ENCODE assay signal across 17 cellular contexts in the genomic region with DNA sequence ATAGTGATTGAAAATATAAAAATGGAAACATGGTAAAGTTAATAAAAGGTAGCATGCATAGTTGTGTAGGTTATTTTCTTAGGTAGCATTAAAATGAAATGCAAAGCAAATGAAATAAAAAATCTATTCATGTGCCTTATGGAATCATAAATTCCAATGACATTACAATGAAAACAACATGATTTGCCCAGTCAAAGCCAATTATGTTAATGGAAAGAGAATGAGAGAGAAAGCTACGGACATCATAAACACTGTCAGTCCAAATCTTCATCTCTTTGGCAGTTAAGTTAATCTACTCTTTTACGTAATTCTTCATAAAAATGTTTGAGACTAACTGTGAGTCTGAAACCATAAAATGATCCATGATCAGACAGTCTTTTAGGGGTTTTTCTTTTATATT.
DNase-seq lines count a peak whose midpoint lies in the region; ATAC-seq and TF ChIP-seq lines count a peak whose summit lies in the region.
"Had no signal": no experiment of that assay in that cellular context is flagged by ENCODE, and none has a peak within 500 bp of the region (broad histone marks: within the 10 kb centered on the region; RNA-seq: fewer than 3 reads in every experiment).

No MANE protein-coding gene starts in this region.

- H3K27ac Mint-ChIP-seq in osteocyte (ENCODE audit: unreplicated experiment) = peak overlapping the region; percentile 91
- H3K27ac Mint-ChIP-seq: B cell; CD4-positive, CD25-positive, alpha-beta regulatory T cell; CD8-positive, alpha-beta T cell; GM23338; H9 had no signal

- ATAC-seq in GM21576 (IDR thresholded peaks at IDR 0.05; ENCODE audit: unreplicated experiment) = no peak
- ATAC-seq: CD8-positive, alpha-beta T cell; GM23338; HCT116 had no signal

- H3K27me3 Mint-ChIP-seq in osteocyte (ENCODE audit: unreplicated experiment) = no peaks in the 10 kb centered on the region
- H3K27me3 Mint-ChIP-seq: B cell; CD4-positive, CD25-positive, alpha-beta regulatory T cell had no signal

- H3K4me1 Mint-ChIP-seq in osteocyte (ENCODE audit: unreplicated experiment) = peaks cover 58% of the 10 kb centered on the region
- H3K4me1 Mint-ChIP-seq: B cell; CD4-positive, CD25-positive, alpha-beta regulatory T cell had no signal

- DNase-seq in NCI-H82 (lab: John Stamatoyannopoulos, UW) (peak; percentile 16), NCI-H82 treated with DMSO at 0.1 percent for 48 hours (lab: John Stamatoyannopoulos, UW; ENCODE audit: unreplicated experiment) (no peak), dedifferentiated amniotic fluid mesenchymal stem cell (ENCODE audit: extremely low spot score) (peak; percentile 49), osteocyte (ENCODE audit: extremely low spot score, unreplicated experiment) (no peak), NCI-H187 (lab: John Stamatoyannopoulos, UW) (no peak), cerebellar cortex (ENCODE audit: low spot score) (no peak)
- DNase-seq in effector CD4-positive, alpha-beta T cell = no peak
- DNase-seq: Caco-2; CD4-positive, CD25-positive, alpha-beta regulatory T cell; CD8-positive, alpha-beta T cell; DMS153; DND-41; H9 had no signal

- no peak for TF ChIP-seq CTCF in osteocyte (IDR thresholded peaks at IDR 0.05)

- no peak overlapping the region for H3K4me3 Mint-ChIP-seq in osteocyte (ENCODE audit: unreplicated experiment)
- H3K4me3 Mint-ChIP-seq: B cell; CD4-positive, CD25-positive, alpha-beta regulatory T cell; CD8-positive, alpha-beta T cell; GM23338; H9 had no signal

- H3K9me3 Mint-ChIP-seq in osteocyte (ENCODE audit: unreplicated experiment) = peaks cover 11% of the 10 kb centered on the region

- peaks cover 12% of the 10 kb centered on the region for H3K36me3 Mint-ChIP-seq in osteocyte (ENCODE audit: unreplicated experiment)
- H3K36me3 Mint-ChIP-seq: CD4-positive, CD25-positive, alpha-beta regulatory T cell; CD8-positive, alpha-beta T cell had no signal

Comparison
In these comparisons a context has a peak if more than half of its experiments do, and no peak if none do; other contexts are left out.
1. DNase-seq: peak in NCI-H82 (single experiment) and dedifferentiated amniotic fluid mesenchymal stem cell (single experiment); none in NCI-H82 treated with DMSO at 0.1 percent for 48 hours (single experiment), osteocyte (single experiment), NCI-H187 (0 of 2), cerebellar cortex (single experiment) and effector CD4-positive, alpha-beta T cell (single experiment).